In the genomic region with DNA sequence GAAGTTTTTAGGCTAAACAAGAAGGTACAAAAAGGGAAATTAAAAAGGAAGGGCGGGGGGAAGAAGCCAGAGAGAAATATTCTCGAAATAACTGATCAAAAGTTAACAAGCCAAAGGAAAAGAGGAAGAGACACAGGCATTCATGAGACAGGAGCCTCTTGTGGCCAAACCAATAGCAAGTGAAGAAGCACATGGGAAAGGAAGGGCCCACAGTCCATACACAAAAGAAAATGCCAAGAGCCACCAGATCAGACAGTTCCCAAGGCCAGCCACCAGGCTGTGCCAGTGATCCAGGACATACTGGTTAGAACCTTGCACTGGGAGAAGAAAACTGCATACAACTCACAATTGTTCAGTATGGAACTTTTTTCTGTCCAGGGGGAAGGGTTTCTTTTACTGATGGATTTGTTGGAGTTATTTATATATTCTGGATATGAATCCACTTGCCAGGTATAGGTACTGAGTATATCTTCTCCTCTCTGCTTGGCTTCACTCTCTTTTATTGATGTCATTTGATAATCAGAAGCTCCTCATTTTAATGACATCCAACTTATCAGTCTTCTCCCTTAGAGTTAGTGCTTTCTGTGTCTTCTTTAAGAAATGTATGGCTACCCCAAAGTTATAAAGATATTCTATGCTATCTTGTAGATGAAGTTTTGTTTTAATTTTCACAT, we compare ENCODE assay signal across 8 cellular contexts.
A peak's percentile ranks its signal among the peaks of the same experiment; 100 is the strongest.
DNase-seq lines count a peak whose midpoint lies in the region; ATAC-seq and TF ChIP-seq lines count a peak whose summit lies in the region.

No MANE protein-coding gene starts in this region.

- no peaks in the 10 kb centered on the region for H3K36me3 ChIP-seq in mucosa of descending colon (ENCODE audit: low read depth)

- peak; percentile 78 for TF ChIP-seq CTCF in GM12875 (IDR thresholded peaks at IDR 0.05; ENCODE audit: borderline replicate concordance, insufficient read depth, low read depth, low read length)
- TF ChIP-seq CTCF in epithelial cell of esophagus (IDR thresholded peaks at IDR 0.05; ENCODE audit: insufficient read depth, low read depth, low read length, missing control alignments), result peak; percentile 97
- peak; percentile 78 for TF ChIP-seq CTCF in mucosa of descending colon (IDR thresholded peaks at IDR 0.05)

- H3K9me3 ChIP-seq in mucosa of descending colon, result no peaks in the 10 kb centered on the region

- ATAC-seq in HG03175 (IDR thresholded peaks at IDR 0.05; ENCODE audit: unreplicated experiment), result peak; percentile 29
- peak; percentile 64 for ATAC-seq in mucosa of descending colon

- H3K4me1 ChIP-seq in mucosa of descending colon (ENCODE audit: low read depth), result peaks cover 46% of the 10 kb centered on the region

- intact Hi-C loops in mucosa of descending colon (cut with DNase I, micrococcal nuclease), result loop anchor here (2.0 to 5.0 kb wide), 2 partner anchors 40 to 134 kb away; no protein-coding TSS in a partner anchor

- H3K4me3 ChIP-seq in GM12875 (ENCODE audit: low read depth, low read length) (no peak overlapping the region), epithelial cell of esophagus (ENCODE audit: low read length) (no peak overlapping the region), mucosa of descending colon (no peak overlapping the region)

- DNase-seq in A172 (ENCODE audit: low spot score) (peak; percentile 92), NCI-H82 (lab: John Stamatoyannopoulos, UW) (peak; percentile 83), activated T-cell treated with anti-CD3 and anti-CD28 coated beads for 24 hours (ENCODE audit: low read depth) (peak; percentile 57), epithelial cell of esophagus (ENCODE audit: low read depth) (peak; percentile 87), mucosa of descending colon (peak; percentile 81 to 89 (median 89))
- DNase-seq in stimulated activated naive CD4-positive, alpha-beta T cell treated with Interleukin-2 at 50 U/mL for 16 hours (lab: John Stamatoyannopoulos, UW), result peak; percentile 53
